In the genomic region with DNA sequence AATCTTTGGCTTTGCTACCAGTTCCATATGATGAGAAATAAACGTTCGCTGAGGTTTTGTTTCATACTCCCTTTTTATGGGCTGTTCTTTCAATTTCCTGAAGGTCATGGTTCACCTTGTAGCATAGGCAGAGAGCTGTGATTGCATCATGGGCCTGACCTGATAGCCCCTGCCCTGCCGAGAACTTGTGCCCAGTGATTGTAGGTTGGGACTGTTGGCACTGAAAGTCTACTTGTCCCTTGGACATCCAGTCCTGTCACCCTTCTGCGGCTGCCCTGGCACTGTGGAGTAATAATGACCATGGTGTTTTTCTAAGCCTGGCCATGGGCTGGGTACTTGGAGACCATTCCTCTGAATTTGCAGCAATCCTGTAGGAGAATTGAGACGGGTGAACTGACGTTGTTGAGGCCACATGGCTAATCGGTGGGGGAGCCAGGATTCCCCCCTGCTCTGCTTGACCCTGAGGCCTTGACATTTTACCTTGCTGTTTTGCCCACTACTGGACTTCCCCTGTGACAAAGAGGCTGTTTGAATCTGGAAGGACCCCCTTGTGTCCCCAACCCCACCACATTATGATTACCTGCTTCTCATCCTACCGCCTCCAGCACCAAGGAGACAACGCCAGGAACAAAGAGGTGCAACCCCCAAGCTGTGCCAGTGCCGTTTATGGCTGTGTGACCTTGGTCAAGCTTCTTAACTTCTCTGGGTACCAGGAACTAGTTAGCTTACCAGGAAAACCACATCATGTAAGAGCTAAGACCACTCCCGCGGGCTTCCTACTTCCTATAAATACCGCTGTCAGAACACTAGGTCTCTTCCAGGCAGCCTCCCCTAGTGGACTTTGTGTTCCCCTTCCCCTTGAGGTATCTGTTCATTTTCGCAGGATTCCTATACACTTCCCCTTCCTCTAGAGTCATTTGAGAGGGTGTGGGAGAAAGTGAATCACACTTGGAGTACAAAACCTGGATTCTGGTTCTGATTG, we compare ENCODE assay signal across 15 cellular contexts. TPM values are rescaled to one million over a fixed set of nuclear protein-coding genes. Genes with fewer than 3 reads are reported as not detected.
DNase-seq lines count a peak whose midpoint lies in the region; ATAC-seq, FAIRE-seq and TF ChIP-seq lines count a peak whose summit lies in the region.
"Had no signal": no experiment of that assay in that cellular context is flagged by ENCODE, and none has a peak within 500 bp of the region (broad histone marks: within the 10 kb centered on the region; RNA-seq: fewer than 3 reads in every experiment).

No MANE protein-coding gene starts in this region.

- no peaks in the 10 kb centered on the region for H3K9me3 ChIP-seq in small intestine (ENCODE audit: control insufficient read depth, low read depth)
- no peaks in the 10 kb centered on the region for H3K9me3 ChIP-seq in testis

- H3K27ac ChIP-seq in small intestine (ENCODE audit: low read depth in 1 of 2, low read length in 1 of 2) (peak overlapping the region; percentile 45 to 47), testis (no peak overlapping the region)
- H3K27ac ChIP-seq: dorsolateral prefrontal cortex had no signal

- TF ChIP-seq POLR2A in testis (IDR thresholded peaks at IDR 0.05), result no peak

- no peak for ATAC-seq in GM18868 (IDR thresholded peaks at IDR 0.05; ENCODE audit: unreplicated experiment)
- ATAC-seq: T-cell had no signal

- TF ChIP-seq CTCF in testis (IDR thresholded peaks at IDR 0.05), result no peak

- peak overlapping the region; percentile 3 for H3K27ac Mint-ChIP-seq in activated naive CD4-positive, alpha-beta T cell treated with anti-CD3 and anti-CD28 coated beads for 36 hours
- H3K27ac Mint-ChIP-seq in dendritic cell treated with granulocyte-macrophage colony-stimulating factor and Interleukin-4, amounts not matched to agents 40 ng/mL and 50 ng/mL, for 4 days, result peak overlapping the region; percentile 87
- H3K27ac Mint-ChIP-seq: T-cell had no signal

- no peaks in the 10 kb centered on the region for H3K27me3 ChIP-seq in small intestine (ENCODE audit: control insufficient read depth in 2 of 2, insufficient read depth in 2 of 2, low read length in 2 of 2)
- H3K27me3 ChIP-seq in testis, result no peaks in the 10 kb centered on the region
- H3K27me3 ChIP-seq: dorsolateral prefrontal cortex had no signal

- no peak for FAIRE-seq in small intestine (lab: Jason Lieb, UNC)
- FAIRE-seq: GM18507 had no signal

- H3K36me3 Mint-ChIP-seq in activated naive CD4-positive, alpha-beta T cell treated with anti-CD3 and anti-CD28 coated beads for 36 hours (ENCODE audit: low read depth), result peaks cover 29% of the 10 kb centered on the region
- peaks cover 39% of the 10 kb centered on the region for H3K36me3 Mint-ChIP-seq in dendritic cell treated with granulocyte-macrophage colony-stimulating factor and Interleukin-4, amounts not matched to agents 40 ng/mL and 50 ng/mL, for 4 days (ENCODE audit: low read depth)

- H3K4me1 Mint-ChIP-seq in activated naive CD4-positive, alpha-beta T cell treated with anti-CD3 and anti-CD28 coated beads for 36 hours (ENCODE audit: low read depth), result no peaks in the 10 kb centered on the region
- H3K4me1 Mint-ChIP-seq in dendritic cell treated with granulocyte-macrophage colony-stimulating factor and Interleukin-4, amounts not matched to agents 40 ng/mL and 50 ng/mL, for 4 days (ENCODE audit: low read depth), result peaks cover 66% of the 10 kb centered on the region

- intact Hi-C loops in activated naive CD4-positive, alpha-beta T cell treated with anti-CD3 and anti-CD28 coated beads for 36 hours (cut with micrococcal nuclease), result no loop called here
- intact Hi-C loops in dendritic cell treated with granulocyte-macrophage colony-stimulating factor and Interleukin-4, amounts not matched to agents 40 ng/mL and 50 ng/mL, for 4 days (cut with micrococcal nuclease), result no loop called here
- intact Hi-C loops in testis (cut with DNase I; ENCODE audit: low total_unique reads), result no loop called here

- 67 to 76% (median 75%) methylated on average over 14 of the region's 14 CpGs for WGBS in small intestine, 3 donors
- WGBS in testis, 2 donors, result 81 to 87% methylated on average over 14 of the region's 14 CpGs

- H3K4me3 ChIP-seq in small intestine (ENCODE audit: low read depth in 1 of 2, low read length in 2 of 2) (no peak overlapping the region), testis (no peak overlapping the region)
- H3K4me3 ChIP-seq: dorsolateral prefrontal cortex, lung had no signal

- no peak for DNase-seq in activated naive CD4-positive, alpha-beta T cell treated with anti-CD3 and anti-CD28 coated beads for 36 hours
- DNase-seq in activated naive CD4-positive, alpha-beta T cell treated with anti-CD3 and anti-CD28 coated beads, Interleukin-2, amount 50 U/mL, for 16 hours, result no peak
- DNase-seq in OCI-M1 (lab: John Stamatoyannopoulos, UW) (peak; percentile 36), small intestine (peak; percentile 64), epidermal melanocyte (ENCODE audit: insufficient read length, low spot score) (no peak), testis (no peak)
- DNase-seq: dorsolateral prefrontal cortex; NCI-H1092; NCI-H226; stimulated activated naive CD4-positive, alpha-beta T cell; T-cell had no signal

- H3K4me1 ChIP-seq in small intestine (ENCODE audit: control insufficient read depth in 2 of 2, insufficient read depth in 1 of 2, low read depth in 1 of 2, low read length in 1 of 2) (peaks cover 3 to 6% of the 10 kb centered on the region in 2 donors), testis (no peaks in the 10 kb centered on the region)

- H3K9me3 Mint-ChIP-seq in activated naive CD4-positive, alpha-beta T cell treated with anti-CD3 and anti-CD28 coated beads for 36 hours, result no peaks in the 10 kb centered on the region
- H3K9me3 Mint-ChIP-seq in dendritic cell treated with granulocyte-macrophage colony-stimulating factor and Interleukin-4, amounts not matched to agents 40 ng/mL and 50 ng/mL, for 4 days, result no peaks in the 10 kb centered on the region
- H3K9me3 Mint-ChIP-seq: T-cell had no signal

- H3K36me3 ChIP-seq in small intestine (ENCODE audit: control insufficient read depth in 2 of 2, insufficient read depth in 2 of 2, low read length in 2 of 2), result peaks cover 4 to 11% of the 10 kb centered on the region in 2 donors
- no peaks in the 10 kb centered on the region for H3K36me3 ChIP-seq in testis (ENCODE audit: low read depth, missing control alignments)

- no peak overlapping the region for H3K4me3 Mint-ChIP-seq in activated naive CD4-positive, alpha-beta T cell treated with anti-CD3 and anti-CD28 coated beads for 36 hours
- H3K4me3 Mint-ChIP-seq in dendritic cell treated with granulocyte-macrophage colony-stimulating factor and Interleukin-4, amounts not matched to agents 40 ng/mL and 50 ng/mL, for 4 days, result no peak overlapping the region
- H3K4me3 Mint-ChIP-seq: T-cell had no signal

- H3K27me3 Mint-ChIP-seq in activated naive CD4-positive, alpha-beta T cell treated with anti-CD3 and anti-CD28 coated beads for 36 hours (ENCODE audit: low read depth), result no peaks in the 10 kb centered on the region
- no peaks in the 10 kb centered on the region for H3K27me3 Mint-ChIP-seq in dendritic cell treated with granulocyte-macrophage colony-stimulating factor and Interleukin-4, amounts not matched to agents 40 ng/mL and 50 ng/mL, for 4 days
- H3K27me3 Mint-ChIP-seq: T-cell had no signal

- CTCF ChIA-PET in activated naive CD4-positive, alpha-beta T cell treated with anti-CD3 and anti-CD28 coated beads for 36 hours (lab: Charles Lee), result no interaction called here

RNA-seq across cellular contexts. Expression of a gene that starts 23.4 kb away (rescaled TPM):
- 10 to 100 TPM; 46.2 to 46.9 TPM for total RNA-seq in activated naive CD4-positive, alpha-beta T cell treated with anti-CD3 and anti-CD28 coated beads for 36 hours
- polyA plus RNA-seq in small intestine (10 to 100 TPM; 16.8 to 41.3 (median 19.5) TPM), testis (ENCODE audit: insufficient read depth, low read depth, low replicate concordance) (16.9 TPM)
- 10 to 100 TPM; 36.7 to 43.7 TPM for total RNA-seq in testis

RNA-seq across cellular contexts. Expression of a gene that starts 46.1 kb away (rescaled TPM):
- 10 to 100 TPM; 13.2 to 13.3 TPM for total RNA-seq in activated naive CD4-positive, alpha-beta T cell treated with anti-CD3 and anti-CD28 coated beads for 36 hours
- 10 to 100 TPM; 24.6 to 39.4 (median 29.5) TPM for polyA plus RNA-seq in small intestine
- 10 to 100 TPM; 17.0 to 19.9 TPM for total RNA-seq in testis
- 18.0 TPM for polyA plus RNA-seq in testis (ENCODE audit: insufficient read depth, low read depth, low replicate concordance)

RNA-seq across cellular contexts. Expression of a gene that starts 46.8 kb away (rescaled TPM):
- total RNA-seq in activated naive CD4-positive, alpha-beta T cell treated with anti-CD3 and anti-CD28 coated beads for 36 hours, result 100 to 1,000 TPM; 182 to 185 TPM
- 1,000 to 10,000 TPM in 1 of 3 donors, 100 to 1,000 TPM in 2; 763 to 1,616 (median 824) TPM for polyA plus RNA-seq in small intestine
- total RNA-seq in testis, result 100 to 1,000 TPM; 259 to 345 TPM
- 702 TPM for polyA plus RNA-seq in testis (ENCODE audit: insufficient read depth, low read depth, low replicate concordance)

RNA-seq across cellular contexts. Expression of a gene that starts 49.9 kb away (rescaled TPM):
- total RNA-seq in activated naive CD4-positive, alpha-beta T cell treated with anti-CD3 and anti-CD28 coated beads for 36 hours, result 100 to 1,000 TPM; 113 to 115 TPM
- 10 to 100 TPM; 62.2 to 72.7 (median 71.9) TPM for polyA plus RNA-seq in small intestine
- 10 to 100 TPM; 44.7 to 48.0 TPM for total RNA-seq in testis
- polyA plus RNA-seq in testis (ENCODE audit: insufficient read depth, low read depth, low replicate concordance), result 86.5 TPM

Comparison
In these comparisons a context has a peak if more than half of its experiments do, and no peak if none do; other contexts are left out.
1. DNase-seq: peak in OCI-M1 (single experiment) and small intestine (single experiment); none in activated naive CD4-positive, alpha-beta T cell treated with anti-CD3 and anti-CD28 coated beads for 36 hours (single experiment), activated naive CD4-positive, alpha-beta T cell treated with anti-CD3 and anti-CD28 coated beads, Interleukin-2, amount 50 U/mL, for 16 hours (single experiment), epidermal melanocyte (single experiment) and testis (single experiment).
2. H3K27ac ChIP-seq: peak in small intestine (2 of 2); none in testis (0 of 2).